26 cellular contexts compared by ENCODE assay signal in genomic region chr4:178090640-178091411, GRCh38.
DNase-seq lines count a peak whose midpoint lies in the region; ATAC-seq, FAIRE-seq and TF ChIP-seq lines count a peak whose summit lies in the region.
"Had no signal": no experiment of that assay in that cellular context is flagged by ENCODE, and none has a peak within 500 bp of the region (broad histone marks: within the 10 kb centered on the region; RNA-seq: fewer than 3 reads in every experiment).

No MANE protein-coding gene starts in this region.

- FAIRE-seq in HTR-8/SVneo (lab: Jason Lieb, UNC), result no peak
- FAIRE-seq: G401.6 had no signal

- H4K20me1 ChIP-seq in neural progenitor cell (ENCODE audit: low read depth), result no peaks in the 10 kb centered on the region

- H3K9me3 ChIP-seq in neural progenitor cell (ENCODE audit: low read depth), result no peaks in the 10 kb centered on the region
- H3K9me3 ChIP-seq: breast epithelium had no signal

- no peaks in the 10 kb centered on the region for H3K27me3 ChIP-seq in neural progenitor cell
- H3K27me3 ChIP-seq: breast epithelium, upper lobe of left lung had no signal

- no peaks in the 10 kb centered on the region for H3K4me1 Mint-ChIP-seq in activated naive CD8-positive, alpha-beta T cell treated with anti-CD3 and anti-CD28 coated beads, Interleukin-2, amount 10 ng/mL, durations not matched to agents 7 days and 5 days
- H3K4me1 Mint-ChIP-seq in activated naive CD8-positive, alpha-beta T cell treated with anti-CD3 and anti-CD28 coated beads, Interleukin-2, amount 50 U/mL, for 24 hours, result no peaks in the 10 kb centered on the region
- H3K4me1 Mint-ChIP-seq in neural progenitor cell, result no peaks in the 10 kb centered on the region
- H3K4me1 Mint-ChIP-seq: activated CD4-positive, alpha-beta T cell treated with anti-CD3 and anti-CD28 coated beads for 36 hours; stimulated activated memory B cell treated with anti-CD40 and anti-IgM and Interleukin-4, amounts not matched to agents 10 μg/mL and 1 μg/mL and 100 μg/mL, for 72 hours had no signal

- no peak overlapping the region for H3K9ac ChIP-seq in neural progenitor cell

- no peaks in the 10 kb centered on the region for H3K36me3 ChIP-seq in neural progenitor cell
- H3K36me3 ChIP-seq: breast epithelium, left ventricle myocardium inferior, upper lobe of left lung had no signal

- H3K4me2 ChIP-seq in neural progenitor cell, result no peak overlapping the region

- H3K36me3 Mint-ChIP-seq in activated naive CD8-positive, alpha-beta T cell treated with anti-CD3 and anti-CD28 coated beads, Interleukin-2, amount 10 ng/mL, durations not matched to agents 7 days and 5 days, result no peaks in the 10 kb centered on the region
- no peaks in the 10 kb centered on the region for H3K36me3 Mint-ChIP-seq in activated naive CD8-positive, alpha-beta T cell treated with anti-CD3 and anti-CD28 coated beads, Interleukin-2, amount 50 U/mL, for 24 hours (ENCODE audit: low read depth)
- H3K36me3 Mint-ChIP-seq in neural progenitor cell, result no peaks in the 10 kb centered on the region
- H3K36me3 Mint-ChIP-seq: stimulated activated memory B cell treated with anti-CD40 and anti-IgM and Interleukin-4, amounts not matched to agents 10 μg/mL and 1 μg/mL and 100 μg/mL, for 72 hours had no signal

- peak; percentile 13 for DNase-seq in activated naive CD8-positive, alpha-beta T cell treated with anti-CD3 and anti-CD28 coated beads, Interleukin-2, amount 10 ng/mL, durations not matched to agents 7 days and 5 days
- DNase-seq in activated naive CD8-positive, alpha-beta T cell treated with anti-CD3 and anti-CD28 coated beads, Interleukin-2, amount 50 U/mL, for 24 hours, result no peak
- DNase-seq in ecto neural progenitor cell (ENCODE audit: low spot score) (peak; percentile 46), neural progenitor cell (ENCODE audit: low spot score) (peak; percentile 7), HTR-8/SVneo (ENCODE audit: insufficient read length, low spot score) (no peak), iPS-NIHi11 (ENCODE audit: low spot score) (no peak)
- DNase-seq in activated CD4-positive, CD25-positive, alpha-beta regulatory T cell (lab: John Stamatoyannopoulos, UW), result no peak
- DNase-seq: activated CD4-positive, alpha-beta T cell treated with anti-CD3 and anti-CD28 coated beads for 36 hours; activated CD8-positive, alpha-beta T cell treated with anti-CD3 and anti-CD28 coated beads, Interleukin-2, amount 10 ng/mL, durations not matched to agents 7 days and 5 days; activated naive CD4-positive, alpha-beta T cell treated with anti-CD3 and anti-CD28 coated beads, Interleukin-2, amount 50 U/mL, for 16 hours; DMS79; HFFc6; left ventricle myocardium inferior; NCI-H1436; NCI-H2081 treated with DMSO at 0.1 percent for 48 hours; NCI-H226; NCI-H69; SHP77; stimulated activated CD4-positive, alpha-beta T cell treated with anti-CD3 and anti-CD28 coated beads, Interleukin-15, amount 100 ng/mL, for 24 hours had no signal

- H3K4me3 Mint-ChIP-seq in activated naive CD8-positive, alpha-beta T cell treated with anti-CD3 and anti-CD28 coated beads, Interleukin-2, amount 10 ng/mL, durations not matched to agents 7 days and 5 days, result no peak overlapping the region
- no peak overlapping the region for H3K4me3 Mint-ChIP-seq in activated naive CD8-positive, alpha-beta T cell treated with anti-CD3 and anti-CD28 coated beads, Interleukin-2, amount 50 U/mL, for 24 hours
- no peak overlapping the region for H3K4me3 Mint-ChIP-seq in neural progenitor cell
- H3K4me3 Mint-ChIP-seq: activated CD4-positive, alpha-beta T cell treated with anti-CD3 and anti-CD28 coated beads for 36 hours; activated CD8-positive, alpha-beta T cell treated with anti-CD3 and anti-CD28 coated beads, Interleukin-2, amount 10 ng/mL, durations not matched to agents 7 days and 5 days; HFFc6; stimulated activated memory B cell treated with anti-CD40 and anti-IgM and Interleukin-4, amounts not matched to agents 10 μg/mL and 1 μg/mL and 100 μg/mL, for 72 hours; T-helper 2 cell treated with Interferon-gamma antibody and Interleukin-4, amounts not matched to agents 5 μg/mL and 100 μg/mL, for 36 hours had no signal

- no peak overlapping the region for H3K4me3 ChIP-seq in neural progenitor cell
- H3K4me3 ChIP-seq: breast epithelium, left ventricle myocardium inferior, upper lobe of left lung had no signal

- no peak for ATAC-seq in activated naive CD8-positive, alpha-beta T cell treated with anti-CD3 and anti-CD28 coated beads, Interleukin-2, amount 10 ng/mL, durations not matched to agents 7 days and 5 days (ENCODE audit: low read depth)
- ATAC-seq in activated naive CD8-positive, alpha-beta T cell treated with anti-CD3 and anti-CD28 coated beads, Interleukin-2, amount 50 U/mL, for 24 hours, result no peak
- no peak for ATAC-seq in GM21423 (IDR thresholded peaks at IDR 0.05; ENCODE audit: unreplicated experiment)
- ATAC-seq: activated CD4-positive, alpha-beta T cell treated with anti-CD3 and anti-CD28 coated beads for 36 hours; activated CD8-positive, alpha-beta T cell treated with anti-CD3 and anti-CD28 coated beads, Interleukin-2, amount 10 ng/mL, durations not matched to agents 7 days and 5 days; Panc1; stimulated activated memory B cell treated with anti-CD40 and anti-IgM and Interleukin-4, amounts not matched to agents 10 μg/mL and 1 μg/mL and 100 μg/mL, for 72 hours had no signal

- H3K4me1 ChIP-seq in neural progenitor cell, result no peaks in the 10 kb centered on the region
- H3K4me1 ChIP-seq: breast epithelium, left ventricle myocardium inferior, upper lobe of left lung had no signal

- H3F3A ChIP-seq in neural progenitor cell (ENCODE audit: low read depth), result no peaks in the 10 kb centered on the region

- H3K27me3 Mint-ChIP-seq in activated naive CD8-positive, alpha-beta T cell treated with anti-CD3 and anti-CD28 coated beads, Interleukin-2, amount 10 ng/mL, durations not matched to agents 7 days and 5 days, result no peaks in the 10 kb centered on the region
- H3K27me3 Mint-ChIP-seq in activated naive CD8-positive, alpha-beta T cell treated with anti-CD3 and anti-CD28 coated beads, Interleukin-2, amount 50 U/mL, for 24 hours, result no peaks in the 10 kb centered on the region
- peaks cover 3% of the 10 kb centered on the region for H3K27me3 Mint-ChIP-seq in neural progenitor cell (ENCODE audit: insufficient read depth, low read depth)
- H3K27me3 Mint-ChIP-seq: activated CD4-positive, alpha-beta T cell treated with anti-CD3 and anti-CD28 coated beads for 36 hours; stimulated activated memory B cell treated with anti-CD40 and anti-IgM and Interleukin-4, amounts not matched to agents 10 μg/mL and 1 μg/mL and 100 μg/mL, for 72 hours had no signal

- POLR2A ChIA-PET in activated naive CD8-positive, alpha-beta T cell treated with anti-CD3 and anti-CD28 coated beads, Interleukin-2, amount 10 ng/mL, durations not matched to agents 7 days and 5 days (lab: Charles Lee), result no interaction called here

- H3K9me3 Mint-ChIP-seq in activated naive CD8-positive, alpha-beta T cell treated with anti-CD3 and anti-CD28 coated beads, Interleukin-2, amount 10 ng/mL, durations not matched to agents 7 days and 5 days, result no peaks in the 10 kb centered on the region
- peaks cover 4% of the 10 kb centered on the region for H3K9me3 Mint-ChIP-seq in activated naive CD8-positive, alpha-beta T cell treated with anti-CD3 and anti-CD28 coated beads, Interleukin-2, amount 50 U/mL, for 24 hours
- no peaks in the 10 kb centered on the region for H3K9me3 Mint-ChIP-seq in neural progenitor cell
- H3K9me3 Mint-ChIP-seq: HFFc6 had no signal

- no peak overlapping the region for H3K27ac ChIP-seq in neural progenitor cell
- H3K27ac ChIP-seq: breast epithelium, left ventricle myocardium inferior, upper lobe of left lung had no signal

- no peak for TF ChIP-seq CTCF in neural progenitor cell (IDR thresholded peaks at IDR 0.05)

- H2AFZ ChIP-seq in neural progenitor cell (replicated peaks), result peak overlapping the region; percentile 42

- H3K79me2 ChIP-seq in neural progenitor cell (ENCODE audit: low read depth), result no peaks in the 10 kb centered on the region

- no peak overlapping the region for H3K27ac Mint-ChIP-seq in activated naive CD8-positive, alpha-beta T cell treated with anti-CD3 and anti-CD28 coated beads, Interleukin-2, amount 10 ng/mL, durations not matched to agents 7 days and 5 days
- H3K27ac Mint-ChIP-seq in activated naive CD8-positive, alpha-beta T cell treated with anti-CD3 and anti-CD28 coated beads, Interleukin-2, amount 50 U/mL, for 24 hours, result no peak overlapping the region
- peak overlapping the region; percentile 94 for H3K27ac Mint-ChIP-seq in neural progenitor cell
- H3K27ac Mint-ChIP-seq: activated CD4-positive, alpha-beta T cell treated with anti-CD3 and anti-CD28 coated beads for 36 hours; activated CD8-positive, alpha-beta T cell treated with anti-CD3 and anti-CD28 coated beads, Interleukin-2, amount 10 ng/mL, durations not matched to agents 7 days and 5 days; HFFc6; stimulated activated memory B cell treated with anti-CD40 and anti-IgM and Interleukin-4, amounts not matched to agents 10 μg/mL and 1 μg/mL and 100 μg/mL, for 72 hours; T-helper 2 cell treated with Interferon-gamma antibody and Interleukin-4, amounts not matched to agents 5 μg/mL and 100 μg/mL, for 36 hours had no signal

Comparison
In these comparisons a context has a peak if more than half of its experiments do, and no peak if none do; other contexts are left out.
1. DNase-seq: peak in activated naive CD8-positive, alpha-beta T cell treated with anti-CD3 and anti-CD28 coated beads, Interleukin-2, amount 10 ng/mL, durations not matched to agents 7 days and 5 days (single experiment), ecto neural progenitor cell (single experiment) and neural progenitor cell (single experiment); none in activated naive CD8-positive, alpha-beta T cell treated with anti-CD3 and anti-CD28 coated beads, Interleukin-2, amount 50 U/mL, for 24 hours (single experiment), HTR-8/SVneo (single experiment), activated CD4-positive, CD25-positive, alpha-beta regulatory T cell (0 of 4) and iPS-NIHi11 (single experiment).